Comparison of ENCODE assay signal across 31 cellular contexts in the genomic region with DNA sequence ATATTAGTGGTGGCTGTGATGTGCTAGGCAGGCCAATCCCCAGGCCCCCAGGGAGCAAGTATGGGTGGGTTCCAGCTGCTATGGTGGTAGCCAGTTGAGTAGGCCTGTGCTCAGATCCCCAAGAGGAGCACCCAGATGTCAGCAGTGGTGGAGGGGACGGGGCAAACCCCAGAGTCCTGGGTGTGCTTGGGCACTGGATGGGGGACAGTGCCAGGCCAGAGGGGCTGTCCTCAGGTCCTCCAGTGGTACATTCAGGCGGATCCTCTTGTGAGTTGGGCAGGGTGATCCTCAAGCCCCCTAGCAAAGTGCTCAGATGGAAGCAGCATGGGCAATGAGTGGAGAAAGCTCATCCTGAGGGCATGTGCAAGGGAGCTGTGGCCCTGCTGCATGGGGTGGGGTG. TPM values are rescaled to one million over a fixed set of nuclear protein-coding genes. Genes with fewer than 3 reads are reported as not detected.
"Had no signal": no experiment of that assay in that cellular context is flagged by ENCODE, and none has a peak within 500 bp of the region (broad histone marks: within the 10 kb centered on the region; RNA-seq: fewer than 3 reads in every experiment).

No MANE protein-coding gene starts in this region.

- H3K27me3 ChIP-seq: ovary, right lobe of liver, sigmoid colon, stomach, thyroid gland, tibial nerve, upper lobe of left lung, vagina had no signal

- ATAC-seq: naive thymus-derived CD4-positive, alpha-beta T cell; natural killer cell treated with Interleukin-12 subunit alpha and Interleukin-12 subunit beta and Interleukin-15 and Interleukin-18, amount 100 ng/mL, for 72 hours; psoas muscle; stimulated activated effector memory CD8-positive, alpha-beta T cell treated with anti-CD3 and anti-CD28 coated beads, Interleukin-12 subunit alpha, Interleukin-12 subunit beta, amount 100 ng/mL, for 72 hours; stimulated activated naive B cell treated with anti-CD40 and anti-IgM and Interleukin-4, amounts not matched to agents 10 μg/mL and 1 μg/mL and 100 μg/mL, for 72 hours had no signal

- H3K4me3 ChIP-seq: ovary, psoas muscle, right lobe of liver, sigmoid colon, stomach, thoracic aorta, thyroid gland, tibial nerve, upper lobe of left lung, vagina had no signal

- H3K27me3 Mint-ChIP-seq: progenitor cell of endocrine pancreas had no signal

- H3K9me3 ChIP-seq: ovary, thyroid gland had no signal

- H3K36me3 Mint-ChIP-seq: stimulated activated effector memory CD8-positive, alpha-beta T cell treated with anti-CD3 and anti-CD28 coated beads, Interleukin-12 subunit alpha, Interleukin-12 subunit beta, amount 100 ng/mL, for 72 hours; stimulated activated naive B cell treated with anti-CD40 and anti-IgM and Interleukin-4, amounts not matched to agents 10 μg/mL and 1 μg/mL and 100 μg/mL, for 72 hours had no signal

- H3K4me1 Mint-ChIP-seq: naive thymus-derived CD4-positive, alpha-beta T cell; nephron progenitor cell; stimulated activated effector memory CD8-positive, alpha-beta T cell treated with anti-CD3 and anti-CD28 coated beads, Interleukin-12 subunit alpha, Interleukin-12 subunit beta, amount 100 ng/mL, for 72 hours; stimulated activated naive B cell treated with anti-CD40 and anti-IgM and Interleukin-4, amounts not matched to agents 10 μg/mL and 1 μg/mL and 100 μg/mL, for 72 hours had no signal

- H3K4me1 ChIP-seq: parathyroid adenoma, psoas muscle, right lobe of liver, sigmoid colon, stomach, thyroid gland, tibial nerve, upper lobe of left lung, vagina had no signal

- H3K27ac Mint-ChIP-seq: naive thymus-derived CD4-positive, alpha-beta T cell; natural killer cell treated with Interleukin-12 subunit alpha and Interleukin-12 subunit beta and Interleukin-15 and Interleukin-18, amount 100 ng/mL, for 72 hours; nephron progenitor cell; stimulated activated effector memory CD8-positive, alpha-beta T cell treated with anti-CD3 and anti-CD28 coated beads, Interleukin-12 subunit alpha, Interleukin-12 subunit beta, amount 100 ng/mL, for 72 hours; stimulated activated naive B cell treated with anti-CD40 and anti-IgM and Interleukin-4, amounts not matched to agents 10 μg/mL and 1 μg/mL and 100 μg/mL, for 72 hours; stimulated activated naive CD8-positive, alpha-beta T cell treated with anti-CD3 and anti-CD28 coated beads, Interleukin-15, Interleukin-2, amounts not matched to agents 100 ng/mL and 50 ng/mL, for 24 hours had no signal

- H3K4me3 Mint-ChIP-seq: naive thymus-derived CD4-positive, alpha-beta T cell; natural killer cell treated with Interleukin-12 subunit alpha and Interleukin-12 subunit beta and Interleukin-15 and Interleukin-18, amount 100 ng/mL, for 72 hours; nephron progenitor cell; neural crest cell; stimulated activated effector memory CD8-positive, alpha-beta T cell treated with anti-CD3 and anti-CD28 coated beads, Interleukin-12 subunit alpha, Interleukin-12 subunit beta, amount 100 ng/mL, for 72 hours; stimulated activated naive B cell treated with anti-CD40 and anti-IgM and Interleukin-4, amounts not matched to agents 10 μg/mL and 1 μg/mL and 100 μg/mL, for 72 hours; stimulated activated naive CD8-positive, alpha-beta T cell treated with anti-CD3 and anti-CD28 coated beads, Interleukin-15, Interleukin-2, amounts not matched to agents 100 ng/mL and 50 ng/mL, for 24 hours had no signal

- H2AFZ ChIP-seq: parathyroid adenoma had no signal

- DNase-seq: naive thymus-derived CD4-positive, alpha-beta T cell; nephron progenitor cell; nucleus accumbens; ovary; posterior cingulate gyrus; psoas muscle; right cardiac atrium; right lobe of liver; sigmoid colon; small intestine; stimulated activated CD4-positive, alpha-beta T cell treated with anti-CD3 and anti-CD28 coated beads, Interleukin-15, amount 100 ng/mL, for 24 hours; stimulated activated CD4-positive, alpha-beta T cell treated with anti-CD3 and anti-CD28 coated beads, Interleukin-2, amount 100 ng/mL, for 24 hours; stimulated activated CD4-positive, alpha-beta T cell treated with anti-CD3 and anti-CD28 coated beads, Interleukin-2, amount 100 ng/mL, for 48 hours; stimulated activated CD4-positive, alpha-beta T cell treated with anti-CD3 and anti-CD28 coated beads, Interleukin-4, amount 100 ng/mL, for 24 hours; stimulated activated naive B cell treated with anti-CD40 and anti-IgM and Interleukin-4, amounts not matched to agents 10 μg/mL and 1 μg/mL and 100 μg/mL, for 72 hours; stimulated activated naive CD4-positive, alpha-beta T cell treated with Interleukin-2 at 50 U/mL for 16 hours; stomach; thyroid gland; trophoblast cell had no signal

- H3K36me3 ChIP-seq: neutrophil, ovary, right lobe of liver, sigmoid colon, stomach, thoracic aorta, thyroid gland, tibial nerve, upper lobe of left lung, vagina had no signal

- H3K27ac ChIP-seq: neutrophil, ovary, parathyroid adenoma, psoas muscle, right lobe of liver, sigmoid colon, stomach, thoracic aorta, thyroid gland, tibial nerve, upper lobe of left lung, vagina had no signal

- FAIRE-seq: small intestine, urothelium cell line had no signal

- H3K79me2 ChIP-seq: parathyroid adenoma had no signal

- H3K9ac ChIP-seq: parathyroid adenoma had no signal

RNA-seq across cellular contexts. Expression of a gene that starts 26.0 kb away (rescaled TPM):
- total RNA-seq: naive thymus-derived CD4-positive, alpha-beta T cell; natural killer cell treated with Interleukin-12 subunit alpha and Interleukin-12 subunit beta and Interleukin-15 and Interleukin-18, amount 100 ng/mL, for 72 hours; right lobe of liver had no signal
- polyA plus RNA-seq: naive thymus-derived CD4-positive, alpha-beta T cell had no signal

RNA-seq across cellular contexts. Expression of a gene that starts 37.0 kb away (rescaled TPM):
- polyA plus RNA-seq: naive thymus-derived CD4-positive, alpha-beta T cell had no signal
